In the genomic region with DNA sequence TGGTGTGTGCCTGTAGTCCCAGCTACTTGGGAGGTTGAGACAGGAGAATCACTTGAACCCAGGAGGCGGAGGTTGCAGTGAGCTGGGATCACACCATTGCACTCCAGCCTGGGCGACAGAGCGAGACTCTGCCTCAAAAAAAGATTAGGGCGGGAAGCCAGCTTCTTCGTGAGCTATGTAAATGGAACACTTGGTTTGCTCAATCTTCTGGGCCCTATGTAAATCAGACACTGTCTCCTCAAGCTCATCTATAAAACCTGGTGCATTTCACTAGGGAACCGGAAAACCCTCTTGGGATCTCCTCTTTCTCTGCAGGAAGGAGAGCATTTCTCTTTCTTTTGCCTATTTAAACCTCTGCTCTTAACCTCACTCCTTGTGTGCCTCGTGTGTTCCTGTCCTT, we compare ENCODE assay signal across 2 cellular contexts. TPM values are rescaled to one million over a fixed set of nuclear protein-coding genes. Genes with fewer than 3 reads are reported as not detected.
"Had no signal": no experiment of that assay in that cellular context is flagged by ENCODE, and none has a peak within 500 bp of the region (broad histone marks: within the 10 kb centered on the region; RNA-seq: fewer than 3 reads in every experiment).

No MANE protein-coding gene starts in this region.

RNA-seq across cellular contexts. Expression of a gene that starts 32.8 kb away (rescaled TPM):
- total RNA-seq: SJCRH30, SJSA1 had no signal
